8 cellular contexts compared by ENCODE assay signal in the genomic region with DNA sequence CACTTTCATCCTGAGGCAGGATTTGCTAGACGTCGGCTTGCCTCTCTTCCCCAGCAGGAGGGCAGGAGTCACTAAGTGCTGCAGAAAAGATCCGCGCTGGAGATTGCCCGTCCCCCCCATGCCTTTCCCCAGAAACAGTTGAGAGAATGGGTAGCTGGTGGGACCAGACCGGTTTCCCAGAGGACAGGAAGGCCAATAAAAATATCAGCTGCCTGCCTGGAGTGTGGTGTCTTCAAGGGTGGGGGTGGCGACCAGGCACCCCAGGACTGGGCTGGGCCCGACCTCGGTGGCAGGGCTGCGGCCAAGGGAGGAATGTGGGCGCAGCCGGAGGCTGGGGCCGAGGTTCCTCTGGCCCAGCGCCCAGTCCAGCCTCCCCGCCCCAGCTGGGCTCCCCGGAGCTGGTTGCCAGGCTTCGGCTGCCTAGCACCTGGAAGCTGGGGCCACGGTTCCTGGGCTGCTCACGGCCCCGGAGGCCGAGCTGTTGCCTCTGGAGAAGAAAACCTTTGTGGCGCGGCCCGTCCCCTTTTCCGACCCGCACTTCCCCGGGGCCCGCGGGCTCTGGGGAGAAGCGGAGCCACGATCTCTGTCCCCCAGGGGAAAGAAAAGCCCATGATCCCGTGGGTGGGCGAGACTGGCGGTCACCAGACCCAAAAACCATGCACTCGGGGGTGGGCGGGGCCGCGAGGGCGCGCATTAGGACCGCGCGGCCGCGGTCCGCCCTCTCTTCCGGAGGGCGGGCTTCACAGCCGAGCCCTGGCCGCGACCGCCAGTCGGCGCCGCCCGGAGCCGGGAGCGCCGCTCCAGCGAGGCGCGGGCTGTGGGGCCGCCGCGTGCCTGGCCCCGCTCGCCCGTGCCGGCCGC. TPM values are rescaled to one million over a fixed set of nuclear protein-coding genes. Genes with fewer than 3 reads are reported as not detected.
DNase-seq lines count a peak whose midpoint lies in the region; ATAC-seq and TF ChIP-seq lines count a peak whose summit lies in the region.

A gene with protein sequence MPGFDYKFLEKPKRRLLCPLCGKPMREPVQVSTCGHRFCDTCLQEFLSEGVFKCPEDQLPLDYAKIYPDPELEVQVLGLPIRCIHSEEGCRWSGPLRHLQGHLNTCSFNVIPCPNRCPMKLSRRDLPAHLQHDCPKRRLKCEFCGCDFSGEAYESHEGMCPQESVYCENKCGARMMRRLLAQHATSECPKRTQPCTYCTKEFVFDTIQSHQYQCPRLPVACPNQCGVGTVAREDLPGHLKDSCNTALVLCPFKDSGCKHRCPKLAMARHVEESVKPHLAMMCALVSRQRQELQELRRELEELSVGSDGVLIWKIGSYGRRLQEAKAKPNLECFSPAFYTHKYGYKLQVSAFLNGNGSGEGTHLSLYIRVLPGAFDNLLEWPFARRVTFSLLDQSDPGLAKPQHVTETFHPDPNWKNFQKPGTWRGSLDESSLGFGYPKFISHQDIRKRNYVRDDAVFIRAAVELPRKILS (plus strand): TSS at position 769 of the 861 bp plus-strand sequence. CDS start 102 bp downstream, outside the sequence.

- intact Hi-C loops in heart right ventricle (cut with DNase I) (loop anchor here in 2 of 10 donors (2.0 kb wide), 1 partner anchor 15 kb away; the partner anchor contains the start of gene NEK8 (in 2 of the 2)), vagina (cut with DNase I) (no loop called here)

- TF ChIP-seq CTCF in heart right ventricle (IDR thresholded peaks at IDR 0.05), result peak in 3 of 9 donors; percentile 34 to 59 (median 41)
- no peak for TF ChIP-seq CTCF in vagina (IDR thresholded peaks at IDR 0.05)

- peaks cover 0 to 15% (median 0%) of the 10 kb centered on the region in 9 donors for H3K36me3 ChIP-seq in heart right ventricle
- peaks cover 0 to 11% of the 10 kb centered on the region in 2 donors for H3K36me3 ChIP-seq in vagina

- H3K27me3 ChIP-seq in heart right ventricle (peaks cover 0 to 5% (median 0%) of the 10 kb centered on the region in 7 donors), vagina (no peaks in the 10 kb centered on the region)

- no peaks in the 10 kb centered on the region for H3K9me3 Mint-ChIP-seq in T-cell

- peaks cover 15 to 43% (median 23%) of the 10 kb centered on the region in 3 donors for H3K4me1 Mint-ChIP-seq in T-cell

- H3K4me3 ChIP-seq in heart right ventricle (peak within 1 kb of the TSS; percentile 35 to 88 (median 72)), vagina (peak within 1 kb of the TSS; percentile 72 to 81)

- H3K9me3 ChIP-seq in heart right ventricle (no peaks in the 10 kb centered on the region), vagina (no peaks in the 10 kb centered on the region)

- TF ChIP-seq POLR2A in GM10847 (IDR thresholded peaks at IDR 0.05; ENCODE audit: extremely low read depth, insufficient read length), result peak; percentile 98
- peak in 1 of 2 donors; percentile 98 for TF ChIP-seq POLR2A in vagina (IDR thresholded peaks at IDR 0.05)

- H3K27ac Mint-ChIP-seq in T-cell, result peak within 1 kb of the TSS; percentile 73 to 82

- H3K4me1 ChIP-seq in heart right ventricle (peaks cover 6 to 61% (median 40%) of the 10 kb centered on the region in 9 donors), vagina (peaks cover 53% of the 10 kb centered on the region)

- no peaks in the 10 kb centered on the region for H3K27me3 Mint-ChIP-seq in T-cell

- CTCF ChIA-PET in T-cell (lab: Charles Lee), result interaction anchor here in 1 of 2 donors (12.2 kb wide), 1 partner anchor 16 kb away, joined by 197 read pairs; the partner anchor contains the start of genes NEK8 and TLCD1

- no peaks in the 10 kb centered on the region for H3K36me3 Mint-ChIP-seq in T-cell

- POLR2A ChIA-PET in T-cell (lab: Charles Lee), result no interaction called here

- DNase-seq in NCI-H1105 (lab: John Stamatoyannopoulos, UW) (peak; percentile 74), T-cell (peak; percentile 40 to 78 (median 64)), amniotic epithelial cell (ENCODE audit: low read depth) (peak; percentile 81), heart right ventricle (peak; percentile 74 to 79), pons (ENCODE audit: low spot score) (peak; percentile 76), vagina (ENCODE audit: extremely low spot score in 2 of 2) (no peak)

- WGBS in heart right ventricle, 2 donors, result 1% methylated on average over 62 to 70 of the region's 70 CpGs

- ATAC-seq in HG02610 (IDR thresholded peaks at IDR 0.05; ENCODE audit: unreplicated experiment), result peak; percentile 61
- peak; percentile 89 to 94 (median 90) for ATAC-seq in T-cell (replicated peaks in 1 of 4)
- peak; percentile 87 to 95 (median 88) for ATAC-seq in heart right ventricle

- H3K27ac ChIP-seq in heart right ventricle (peak within 1 kb of the TSS; percentile 21 to 91 (median 84)), vagina (peak within 1 kb of the TSS; percentile 95)

- peak within 1 kb of the TSS; percentile 80 to 87 (median 82) for H3K4me3 Mint-ChIP-seq in T-cell

RNA-seq across cellular contexts. Expression of the gene that starts here (rescaled TPM):
- total RNA-seq in T-cell (100 to 1,000 TPM in 2 of 5 donors, 10 to 100 TPM in 3; 37.5 to 226 (median 42.5) TPM), heart right ventricle (1 to 10 TPM; 1.3 to 6.4 (median 3.8) TPM), vagina (26.5 TPM)
- polyA plus RNA-seq in heart right ventricle, result 1 to 10 TPM; 2.8 to 3.8 TPM

Comparison
In these comparisons a context has a peak if more than half of its experiments do, and no peak if none do; other contexts are left out.
1. DNase-seq: peak in NCI-H1105 (single experiment), T-cell (34 of 34), amniotic epithelial cell (single experiment), heart right ventricle (2 of 2) and pons (single experiment); none in vagina (0 of 2).
2. Peak in every context shown above with its lines, with median percentiles within 50 percentile points of each other: ATAC-seq.